22 cellular contexts compared by ENCODE assay signal in the genomic region with DNA sequence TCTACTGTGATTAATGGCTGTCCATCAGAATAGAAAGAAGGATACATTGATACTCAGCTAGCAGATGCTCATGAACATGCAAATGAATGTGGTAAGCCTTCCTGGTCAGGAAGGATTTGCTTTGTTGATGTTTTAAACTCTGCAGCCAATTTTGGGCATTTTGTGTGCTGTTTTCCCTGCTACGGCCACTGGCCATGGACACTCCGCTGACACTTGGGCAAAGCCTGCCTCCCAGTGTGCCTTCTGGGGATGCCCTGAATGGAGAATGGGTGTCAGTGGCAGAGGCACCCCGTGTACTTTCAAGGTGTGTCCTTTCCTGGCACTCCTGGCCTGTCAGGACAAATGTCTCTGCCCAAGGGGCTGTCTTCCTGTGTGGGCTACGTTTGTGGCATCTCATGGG.
DNase-seq lines count a peak whose midpoint lies in the region; TF ChIP-seq lines count a peak whose summit lies in the region.
"Had no signal": no experiment of that assay in that cellular context is flagged by ENCODE, and none has a peak within 500 bp of the region (broad histone marks: within the 10 kb centered on the region; RNA-seq: fewer than 3 reads in every experiment).

No MANE protein-coding gene starts in this region.

- no peak overlapping the region for H3K27ac Mint-ChIP-seq in activated naive CD8-positive, alpha-beta T cell treated with anti-CD3 and anti-CD28 coated beads for 36 hours
- H3K27ac Mint-ChIP-seq: CD4-positive, CD25-positive, alpha-beta regulatory T cell; memory B cell; naive B cell; T-helper 2 cell treated with Interferon-gamma antibody and Interleukin-4, amounts not matched to agents 5 μg/mL and 100 μg/mL, for 36 hours had no signal

- peak overlapping the region; percentile 4 for H3K27ac ChIP-seq in cingulate gyrus (ENCODE audit: low read depth, low read length)
- no peak overlapping the region for H3K27ac ChIP-seq in liver (ENCODE audit: low read depth in 1 of 2, low read length in 2 of 2)
- no peak overlapping the region for H3K27ac ChIP-seq in substantia nigra (ENCODE audit: low read depth, low read length, poor library complexity, severe bottlenecking)
- H3K27ac ChIP-seq: parathyroid adenoma, sigmoid colon had no signal

- no peaks in the 10 kb centered on the region for H3K36me3 Mint-ChIP-seq in activated naive CD8-positive, alpha-beta T cell treated with anti-CD3 and anti-CD28 coated beads for 36 hours
- H3K36me3 Mint-ChIP-seq: CD4-positive, CD25-positive, alpha-beta regulatory T cell; memory B cell; naive B cell had no signal

- H3K4me1 Mint-ChIP-seq in activated naive CD8-positive, alpha-beta T cell treated with anti-CD3 and anti-CD28 coated beads for 36 hours = no peaks in the 10 kb centered on the region
- H3K4me1 Mint-ChIP-seq: CD4-positive, CD25-positive, alpha-beta regulatory T cell had no signal

- peaks cover 8% of the 10 kb centered on the region for H3K27me3 Mint-ChIP-seq in activated naive CD8-positive, alpha-beta T cell treated with anti-CD3 and anti-CD28 coated beads for 36 hours

- TF ChIP-seq RAD21 in liver (IDR thresholded peaks at IDR 0.05) = peak; percentile 64 to 69

- H3K27me3 ChIP-seq in liver (ENCODE audit: control insufficient read depth in 4 of 4, insufficient read depth in 4 of 4, low read length in 3 of 4) = no peaks in the 10 kb centered on the region
- H3K27me3 ChIP-seq: sigmoid colon had no signal

- H3K9ac ChIP-seq in liver (ENCODE audit: low read depth in 1 of 2, low read length in 2 of 2) = no peak overlapping the region
- H3K9ac ChIP-seq: parathyroid adenoma, SK-N-SH had no signal

- no peaks in the 10 kb centered on the region for H3K4me1 ChIP-seq in liver (ENCODE audit: control insufficient read depth in 4 of 4, insufficient read depth in 4 of 4, low read length in 3 of 4)

- H3K9me3 Mint-ChIP-seq in activated naive CD8-positive, alpha-beta T cell treated with anti-CD3 and anti-CD28 coated beads for 36 hours = no peaks in the 10 kb centered on the region
- H3K9me3 Mint-ChIP-seq: CD4-positive, CD25-positive, alpha-beta regulatory T cell; memory B cell; T-helper 2 cell treated with Interferon-gamma antibody and Interleukin-4, amounts not matched to agents 5 μg/mL and 100 μg/mL, for 36 hours had no signal

- H3K9me3 ChIP-seq in liver (ENCODE audit: control insufficient read depth in 4 of 4, low read length in 3 of 4) = no peaks in the 10 kb centered on the region
- H3K9me3 ChIP-seq: HAP-1, sigmoid colon, SK-N-SH had no signal

- 74% methylated on average over 4 of the region's 4 CpGs for WGBS in liver

- H3K36me3 ChIP-seq in liver (ENCODE audit: control insufficient read depth in 4 of 4, insufficient read depth in 3 of 4, low read depth in 1 of 4, low read length in 3 of 4) = no peaks in the 10 kb centered on the region
- H3K36me3 ChIP-seq: sigmoid colon had no signal

- TF ChIP-seq CTCF in liver (IDR thresholded peaks at IDR 0.05; ENCODE audit: low read depth, low read length, missing input control) = no peak

- no peak overlapping the region for H3K4me3 Mint-ChIP-seq in activated naive CD8-positive, alpha-beta T cell treated with anti-CD3 and anti-CD28 coated beads for 36 hours
- H3K4me3 Mint-ChIP-seq: CD4-positive, CD25-positive, alpha-beta regulatory T cell; memory B cell; naive B cell; T-helper 2 cell treated with Interferon-gamma antibody and Interleukin-4, amounts not matched to agents 5 μg/mL and 100 μg/mL, for 36 hours had no signal

- H3K4me3 ChIP-seq in liver (ENCODE audit: low read depth in 1 of 3, low read length in 3 of 3) = no peak overlapping the region
- H3K4me3 ChIP-seq: HAP-1, sigmoid colon had no signal

- DNase-seq in NCI-H526 (lab: John Stamatoyannopoulos, UW) (peak; percentile 36 to 68), substantia nigra (lab: John Stamatoyannopoulos, UW) (peak in 29 of 49 donors; percentile 8 to 67 (median 33))
- DNase-seq in activated naive CD8-positive, alpha-beta T cell treated with anti-CD3 and anti-CD28 coated beads for 36 hours = no peak
- DNase-seq in activated naive CD4-positive, alpha-beta T cell treated with anti-CD3 and anti-CD28 coated beads, Interleukin-2, amount 50 U/mL, for 16 hours = no peak
- DNase-seq in activated CD8-positive, alpha-beta memory T cell treated with anti-CD3 and anti-CD28 coated beads, Interleukin-2, amount 50 U/mL, for 48 hours = no peak
- DNase-seq: activated CD4-positive, alpha-beta T cell treated with anti-CD3 and anti-CD28 coated beads, Interleukin-2, amount 50 U/mL, for 48 hours; activated naive CD4-positive, alpha-beta T cell; CD4-positive, CD25-positive, alpha-beta regulatory T cell; central memory CD4-positive, alpha-beta T cell; DMS153; GDM1; MM.1S; naive B cell; NCI-H1436 treated with DMSO at 0.1 percent for 48 hours; sigmoid colon; SK-N-SH had no signal

TF ChIP-seq in liver, 16 proteins besides CTCF, POLR2A, EP300 and RAD21:
- no peak for TF ChIP-seq HNF4G (IDR thresholded peaks at IDR 0.05)

Comparison
In these comparisons a context has a peak if more than half of its experiments do, and no peak if none do; other contexts are left out.
1. DNase-seq: peak in NCI-H526 (2 of 2) and substantia nigra (29 of 49); none in activated naive CD8-positive, alpha-beta T cell treated with anti-CD3 and anti-CD28 coated beads for 36 hours (single experiment), activated naive CD4-positive, alpha-beta T cell treated with anti-CD3 and anti-CD28 coated beads, Interleukin-2, amount 50 U/mL, for 16 hours (single experiment) and activated CD8-positive, alpha-beta memory T cell treated with anti-CD3 and anti-CD28 coated beads, Interleukin-2, amount 50 U/mL, for 48 hours (single experiment).